ENCODE assay signal across 13 cellular contexts in the genomic region with DNA sequence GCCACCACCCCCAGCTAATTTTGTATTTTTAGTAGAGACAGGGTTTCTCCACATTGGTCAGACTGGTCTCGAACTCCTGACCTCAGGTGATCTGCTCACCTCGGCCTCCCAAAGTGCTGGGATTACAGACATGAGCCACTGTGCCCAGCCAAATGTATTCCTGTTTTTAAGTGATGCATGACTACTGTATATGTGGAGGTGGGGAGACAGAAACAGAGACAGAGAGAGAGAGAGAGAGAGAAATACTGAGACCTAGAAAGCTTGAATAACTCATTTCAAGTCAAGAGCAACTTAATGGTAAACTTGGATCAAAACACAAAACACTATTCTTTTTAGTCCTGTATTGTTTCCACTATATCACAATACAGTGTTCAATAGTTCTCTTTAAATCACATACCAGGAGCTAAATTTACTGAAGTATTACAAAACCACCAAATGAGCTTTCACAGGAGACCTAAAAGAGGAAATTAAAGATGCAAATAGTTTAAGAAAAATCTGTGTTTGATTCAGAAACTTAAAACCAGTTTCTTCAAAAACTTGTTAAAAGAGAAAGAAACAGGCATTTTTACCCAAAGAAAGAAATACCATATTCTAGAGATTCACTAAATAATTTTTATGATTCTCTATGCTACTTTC.
DNase-seq lines count a peak whose midpoint lies in the region; ATAC-seq and TF ChIP-seq lines count a peak whose summit lies in the region.
"Had no signal": no experiment of that assay in that cellular context is flagged by ENCODE, and none has a peak within 500 bp of the region (broad histone marks: within the 10 kb centered on the region; RNA-seq: fewer than 3 reads in every experiment).

No MANE protein-coding gene starts in this region.

- H3K4me3 ChIP-seq in right lobe of liver: no peak overlapping the region
- H3K4me3 ChIP-seq: tibial artery had no signal

- H3K4me1 ChIP-seq in right lobe of liver: no peaks in the 10 kb centered on the region
- H3K4me1 ChIP-seq: tibial artery had no signal

- WGBS in right lobe of liver (ENCODE audit: insufficient coverage, low coverage, low lambda C conversion rate, missing lambda C conversion rate): 76% methylated on average over 2 of the region's 2 CpGs

- H3K36me3 ChIP-seq in right lobe of liver: no peaks in the 10 kb centered on the region
- H3K36me3 ChIP-seq: tibial artery had no signal

- CTCF ChIA-PET in activated CD4-positive, alpha-beta memory T cell treated with anti-CD3 and anti-CD28 coated beads for 36 hours (lab: Charles Lee): interaction anchor here (1.3 to 1.4 kb wide), 2 partner anchors 57 to 110 kb away, joined by 3 read pairs; no protein-coding TSS in a partner anchor

- DNase-seq in natural killer cell treated with Interleukin-12 subunit alpha and Interleukin-12 subunit beta and Interleukin-15 and Interleukin-18, amount 100 ng/mL, for 72 hours (ENCODE audit: low spot score): no peak
- DNase-seq in natural killer cell: no peak
- no peak for DNase-seq in activated CD4-positive, alpha-beta memory T cell treated with anti-CD3 and anti-CD28 coated beads for 36 hours
- no peak for DNase-seq in G401 (ENCODE audit: low spot score)
- no peak for DNase-seq in NCI-H1436 treated with DMSO at 0.1 percent for 48 hours (lab: John Stamatoyannopoulos, UW)
- no peak for DNase-seq in right lobe of liver
- DNase-seq in NCI-H2196 treated with DMSO at 0.1 percent for 48 hours (lab: John Stamatoyannopoulos, UW; ENCODE audit: unreplicated experiment): no peak
- DNase-seq: OCI-M1, T-helper 9 cell, tibial artery had no signal

- POLR2A ChIA-PET in activated CD4-positive, alpha-beta memory T cell treated with anti-CD3 and anti-CD28 coated beads for 36 hours (lab: Charles Lee): interaction anchor here (1.6 kb wide), 1 partner anchor 74 kb away, joined by 4 read pairs; no protein-coding TSS in a partner anchor

- TF ChIP-seq CTCF in natural killer cell (IDR thresholded peaks at IDR 0.05): no peak
- TF ChIP-seq CTCF in right lobe of liver (IDR thresholded peaks at IDR 0.05): no peak

- no peaks in the 10 kb centered on the region for H3K27me3 ChIP-seq in right lobe of liver
- H3K27me3 ChIP-seq: tibial artery had no signal

- H3K4me1 Mint-ChIP-seq in natural killer cell treated with Interleukin-12 subunit alpha and Interleukin-12 subunit beta and Interleukin-15 and Interleukin-18, amount 100 ng/mL, for 72 hours (ENCODE audit: low read depth in 2 of 2): peaks cover 18 to 28% of the 10 kb centered on the region in 2 donors
- peaks cover 6 to 10% of the 10 kb centered on the region in 2 donors for H3K4me1 Mint-ChIP-seq in natural killer cell
- peaks cover 23% of the 10 kb centered on the region for H3K4me1 Mint-ChIP-seq in activated CD4-positive, alpha-beta memory T cell treated with anti-CD3 and anti-CD28 coated beads for 36 hours (ENCODE audit: low read depth)

- H3K27ac Mint-ChIP-seq in natural killer cell treated with Interleukin-12 subunit alpha and Interleukin-12 subunit beta and Interleukin-15 and Interleukin-18, amount 100 ng/mL, for 72 hours: peak overlapping the region; percentile 60 to 87
- no peak overlapping the region for H3K27ac Mint-ChIP-seq in natural killer cell
- H3K27ac Mint-ChIP-seq in activated CD4-positive, alpha-beta memory T cell treated with anti-CD3 and anti-CD28 coated beads for 36 hours: peak overlapping the region; percentile 29
- H3K27ac Mint-ChIP-seq: progenitor cell of endocrine pancreas had no signal

- peaks cover 5% of the 10 kb centered on the region for H3K36me3 Mint-ChIP-seq in natural killer cell treated with Interleukin-12 subunit alpha and Interleukin-12 subunit beta and Interleukin-15 and Interleukin-18, amount 100 ng/mL, for 72 hours
- H3K36me3 Mint-ChIP-seq in natural killer cell: no peaks in the 10 kb centered on the region
- H3K36me3 Mint-ChIP-seq in activated CD4-positive, alpha-beta memory T cell treated with anti-CD3 and anti-CD28 coated beads for 36 hours: no peaks in the 10 kb centered on the region

- no peak for TF ChIP-seq POLR2A in right lobe of liver (IDR thresholded peaks at IDR 0.05)

- H3K9me3 Mint-ChIP-seq in natural killer cell treated with Interleukin-12 subunit alpha and Interleukin-12 subunit beta and Interleukin-15 and Interleukin-18, amount 100 ng/mL, for 72 hours: no peaks in the 10 kb centered on the region
- H3K9me3 Mint-ChIP-seq in natural killer cell: no peaks in the 10 kb centered on the region
- H3K9me3 Mint-ChIP-seq in activated CD4-positive, alpha-beta memory T cell treated with anti-CD3 and anti-CD28 coated beads for 36 hours: no peaks in the 10 kb centered on the region

- no peak overlapping the region for H3K27ac ChIP-seq in right lobe of liver
- H3K27ac ChIP-seq: tibial artery had no signal

- H3K4me3 Mint-ChIP-seq in natural killer cell treated with Interleukin-12 subunit alpha and Interleukin-12 subunit beta and Interleukin-15 and Interleukin-18, amount 100 ng/mL, for 72 hours: no peak overlapping the region
- no peak overlapping the region for H3K4me3 Mint-ChIP-seq in natural killer cell
- no peak overlapping the region for H3K4me3 Mint-ChIP-seq in activated CD4-positive, alpha-beta memory T cell treated with anti-CD3 and anti-CD28 coated beads for 36 hours

- no peaks in the 10 kb centered on the region for H3K27me3 Mint-ChIP-seq in natural killer cell treated with Interleukin-12 subunit alpha and Interleukin-12 subunit beta and Interleukin-15 and Interleukin-18, amount 100 ng/mL, for 72 hours
- peaks cover 0 to 3% of the 10 kb centered on the region in 2 donors for H3K27me3 Mint-ChIP-seq in natural killer cell (ENCODE audit: low read depth in 2 of 2)
- no peaks in the 10 kb centered on the region for H3K27me3 Mint-ChIP-seq in activated CD4-positive, alpha-beta memory T cell treated with anti-CD3 and anti-CD28 coated beads for 36 hours

- in situ Hi-C loops in G401 (cut with HindIII; ENCODE audit: low sequenced_read_pairs): no loop called here

- H3K9me3 ChIP-seq in right lobe of liver: no peaks in the 10 kb centered on the region
- H3K9me3 ChIP-seq: tibial artery had no signal

- intact Hi-C loops in natural killer cell (cut with micrococcal nuclease) (no loop called here), right lobe of liver (cut with DNase I) (no loop called here)
- intact Hi-C loops in activated CD4-positive, alpha-beta memory T cell treated with anti-CD3 and anti-CD28 coated beads for 36 hours (cut with micrococcal nuclease): loop anchor here (2.0 kb wide), 3 partner anchors 20 to 54 kb away; no protein-coding TSS in a partner anchor

- ATAC-seq in natural killer cell treated with Interleukin-12 subunit alpha and Interleukin-12 subunit beta and Interleukin-15 and Interleukin-18, amount 100 ng/mL, for 72 hours: no peak
- ATAC-seq in natural killer cell (no peak), HG03280 (IDR thresholded peaks at IDR 0.05; ENCODE audit: unreplicated experiment) (peak; percentile 24), right lobe of liver (no peak)
- ATAC-seq: left lobe of liver had no signal

Comparison
In these comparisons a context has a peak if more than half of its experiments do, and no peak if none do; other contexts are left out.
1. H3K27ac Mint-ChIP-seq: peak in natural killer cell treated with Interleukin-12 subunit alpha and Interleukin-12 subunit beta and Interleukin-15 and Interleukin-18, amount 100 ng/mL, for 72 hours (2 of 2) and activated CD4-positive, alpha-beta memory T cell treated with anti-CD3 and anti-CD28 coated beads for 36 hours (single experiment); none in natural killer cell (0 of 2).